In genomic region chr5:179825655-179826182, GRCh38 we compare ENCODE assay signal across 1 cellular context.
TF ChIP-seq lines count a peak whose summit lies in the region.

No MANE protein-coding gene starts in this region.

TF ChIP-seq in HepG2, 621 proteins besides CTCF, POLR2A, EP300 and RAD21 (continued from another document and continues in another):
- TF ChIP-seq ZHX2 (IDR thresholded peaks at IDR 0.05; ENCODE audit: low read depth) (no peak), ZHX2 (CRISPR knock-in tag; IDR thresholded peaks at IDR 0.05; ENCODE audit: borderline replicate concordance) (no peak), DMAP1 (CRISPR knock-in tag; IDR thresholded peaks at IDR 0.05) (no peak), HES4 (CRISPR knock-in tag; IDR thresholded peaks at IDR 0.05; ENCODE audit: borderline replicate concordance) (no peak), CENPT (CRISPR knock-in tag; IDR thresholded peaks at IDR 0.05; ENCODE audit: low read depth) (no peak), GATAD1 (CRISPR knock-in tag; IDR thresholded peaks at IDR 0.05) (no peak), FIP1L1 (IDR thresholded peaks at IDR 0.05; ENCODE audit: borderline replicate concordance, insufficient read depth, low read depth, low read length) (no peak), ETV5 (CRISPR knock-in tag; IDR thresholded peaks at IDR 0.05; ENCODE audit: borderline replicate concordance) (no peak), ZNF550 (CRISPR knock-in tag; IDR thresholded peaks at IDR 0.05; ENCODE audit: borderline replicate concordance) (no peak), ZNF318 (CRISPR knock-in tag; IDR thresholded peaks at IDR 0.05) (no peak), FOXJ3 (CRISPR knock-in tag; IDR thresholded peaks at IDR 0.05; ENCODE audit: borderline replicate concordance) (no peak), ZNF430 (CRISPR knock-in tag; IDR thresholded peaks at IDR 0.05) (no peak), KLF13 (CRISPR knock-in tag; IDR thresholded peaks at IDR 0.05) (no peak), NCOA5 (CRISPR knock-in tag; IDR thresholded peaks at IDR 0.05) (no peak), NPAS2 (CRISPR knock-in tag; IDR thresholded peaks at IDR 0.05; ENCODE audit: borderline replicate concordance) (no peak), TBL1XR1 (IDR thresholded peaks at IDR 0.05; ENCODE audit: borderline replicate concordance, low read length, partially characterized antibody) (no peak), PHF21A (CRISPR knock-in tag; IDR thresholded peaks at IDR 0.05) (no peak), ZNF326 (CRISPR knock-in tag; IDR thresholded peaks at IDR 0.05; ENCODE audit: borderline replicate concordance) (no peak), ZNF569 (CRISPR knock-in tag; IDR thresholded peaks at IDR 0.05; ENCODE audit: borderline replicate concordance) (no peak), SAFB2 (CRISPR knock-in tag; IDR thresholded peaks at IDR 0.05; ENCODE audit: borderline replicate concordance, low read depth) (no peak), HHEX (CRISPR knock-in tag; IDR thresholded peaks at IDR 0.05) (no peak), ZNF33B (CRISPR knock-in tag; IDR thresholded peaks at IDR 0.05) (no peak), CEBPG (CRISPR knock-in tag; IDR thresholded peaks at IDR 0.05) (peak; percentile 31), ZNF501 (CRISPR knock-in tag; IDR thresholded peaks at IDR 0.05) (no peak), NFE2L2 (IDR thresholded peaks at IDR 0.05; ENCODE audit: low read length) (no peak), SKI (IDR thresholded peaks at IDR 0.05; ENCODE audit: partially characterized antibody) (peak; percentile 41), NONO (IDR thresholded peaks at IDR 0.05) (no peak), NONO (CRISPR knock-in tag; conservative IDR thresholded peaks at IDR 0.05) (no peak; the same call in 1 of the 2 replicates), SP140L (CRISPR knock-in tag; IDR thresholded peaks at IDR 0.05; ENCODE audit: borderline replicate concordance) (no peak), SMAD1 (CRISPR knock-in tag; IDR thresholded peaks at IDR 0.05; ENCODE audit: borderline replicate concordance, low read depth) (0 out of 2 replicates have a peak, but pooled peaks have one; percentile 35), PHB2 (IDR thresholded peaks at IDR 0.05; ENCODE audit: partially characterized antibody) (no peak), NCOA2 (CRISPR knock-in tag; IDR thresholded peaks at IDR 0.05) (no peak), EZH2 (conservative IDR thresholded peaks at IDR 0.05; ENCODE audit: low read depth, low read length) (no peak), MTF1 (CRISPR knock-in tag; IDR thresholded peaks at IDR 0.05) (no peak), MYPOP (CRISPR knock-in tag; IDR thresholded peaks at IDR 0.05) (no peak), NFYC (CRISPR knock-in tag; IDR thresholded peaks at IDR 0.05) (no peak), CENPBD1 (CRISPR knock-in tag; IDR thresholded peaks at IDR 0.05; ENCODE audit: borderline replicate concordance, low read depth) (no peak), PPARG (CRISPR knock-in tag; conservative IDR thresholded peaks at IDR 0.05) (peak; percentile 48; the same call in 1 of the 2 replicates), ZSCAN9 (CRISPR knock-in tag; IDR thresholded peaks at IDR 0.05; ENCODE audit: borderline replicate concordance) (no peak)
- TF ChIP-seq, protein P1, sequence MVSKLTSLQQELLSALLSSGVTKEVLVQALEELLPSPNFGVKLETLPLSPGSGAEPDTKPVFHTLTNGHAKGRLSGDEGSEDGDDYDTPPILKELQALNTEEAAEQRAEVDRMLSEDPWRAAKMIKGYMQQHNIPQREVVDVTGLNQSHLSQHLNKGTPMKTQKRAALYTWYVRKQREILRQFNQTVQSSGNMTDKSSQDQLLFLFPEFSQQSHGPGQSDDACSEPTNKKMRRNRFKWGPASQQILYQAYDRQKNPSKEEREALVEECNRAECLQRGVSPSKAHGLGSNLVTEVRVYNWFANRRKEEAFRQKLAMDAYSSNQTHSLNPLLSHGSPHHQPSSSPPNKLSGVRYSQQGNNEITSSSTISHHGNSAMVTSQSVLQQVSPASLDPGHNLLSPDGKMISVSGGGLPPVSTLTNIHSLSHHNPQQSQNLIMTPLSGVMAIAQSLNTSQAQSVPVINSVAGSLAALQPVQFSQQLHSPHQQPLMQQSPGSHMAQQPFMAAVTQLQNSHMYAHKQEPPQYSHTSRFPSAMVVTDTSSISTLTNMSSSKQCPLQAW (CRISPR knock-in tag; IDR thresholded peaks at IDR 0.05), result no peak
- TF ChIP-seq, protein P2, sequence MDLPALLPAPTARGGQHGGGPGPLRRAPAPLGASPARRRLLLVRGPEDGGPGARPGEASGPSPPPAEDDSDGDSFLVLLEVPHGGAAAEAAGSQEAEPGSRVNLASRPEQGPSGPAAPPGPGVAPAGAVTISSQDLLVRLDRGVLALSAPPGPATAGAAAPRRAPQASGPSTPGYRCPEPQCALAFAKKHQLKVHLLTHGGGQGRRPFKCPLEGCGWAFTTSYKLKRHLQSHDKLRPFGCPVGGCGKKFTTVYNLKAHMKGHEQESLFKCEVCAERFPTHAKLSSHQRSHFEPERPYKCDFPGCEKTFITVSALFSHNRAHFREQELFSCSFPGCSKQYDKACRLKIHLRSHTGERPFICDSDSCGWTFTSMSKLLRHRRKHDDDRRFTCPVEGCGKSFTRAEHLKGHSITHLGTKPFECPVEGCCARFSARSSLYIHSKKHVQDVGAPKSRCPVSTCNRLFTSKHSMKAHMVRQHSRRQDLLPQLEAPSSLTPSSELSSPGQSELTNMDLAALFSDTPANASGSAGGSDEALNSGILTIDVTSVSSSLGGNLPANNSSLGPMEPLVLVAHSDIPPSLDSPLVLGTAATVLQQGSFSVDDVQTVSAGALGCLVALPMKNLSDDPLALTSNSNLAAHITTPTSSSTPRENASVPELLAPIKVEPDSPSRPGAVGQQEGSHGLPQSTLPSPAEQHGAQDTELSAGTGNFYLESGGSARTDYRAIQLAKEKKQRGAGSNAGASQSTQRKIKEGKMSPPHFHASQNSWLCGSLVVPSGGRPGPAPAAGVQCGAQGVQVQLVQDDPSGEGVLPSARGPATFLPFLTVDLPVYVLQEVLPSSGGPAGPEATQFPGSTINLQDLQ (CRISPR knock-in tag; IDR thresholded peaks at IDR 0.05), result no peak
- TF ChIP-seq, protein P3, sequence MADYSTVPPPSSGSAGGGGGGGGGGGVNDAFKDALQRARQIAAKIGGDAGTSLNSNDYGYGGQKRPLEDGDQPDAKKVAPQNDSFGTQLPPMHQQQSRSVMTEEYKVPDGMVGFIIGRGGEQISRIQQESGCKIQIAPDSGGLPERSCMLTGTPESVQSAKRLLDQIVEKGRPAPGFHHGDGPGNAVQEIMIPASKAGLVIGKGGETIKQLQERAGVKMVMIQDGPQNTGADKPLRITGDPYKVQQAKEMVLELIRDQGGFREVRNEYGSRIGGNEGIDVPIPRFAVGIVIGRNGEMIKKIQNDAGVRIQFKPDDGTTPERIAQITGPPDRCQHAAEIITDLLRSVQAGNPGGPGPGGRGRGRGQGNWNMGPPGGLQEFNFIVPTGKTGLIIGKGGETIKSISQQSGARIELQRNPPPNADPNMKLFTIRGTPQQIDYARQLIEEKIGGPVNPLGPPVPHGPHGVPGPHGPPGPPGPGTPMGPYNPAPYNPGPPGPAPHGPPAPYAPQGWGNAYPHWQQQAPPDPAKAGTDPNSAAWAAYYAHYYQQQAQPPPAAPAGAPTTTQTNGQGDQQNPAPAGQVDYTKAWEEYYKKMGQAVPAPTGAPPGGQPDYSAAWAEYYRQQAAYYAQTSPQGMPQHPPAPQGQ (CRISPR knock-in tag; IDR thresholded peaks at IDR 0.05; ENCODE audit: borderline replicate concordance), result no peak; the same call in 1 of the 2 replicates
